ENCODE assay signal across 17 cellular contexts in the genomic region with DNA sequence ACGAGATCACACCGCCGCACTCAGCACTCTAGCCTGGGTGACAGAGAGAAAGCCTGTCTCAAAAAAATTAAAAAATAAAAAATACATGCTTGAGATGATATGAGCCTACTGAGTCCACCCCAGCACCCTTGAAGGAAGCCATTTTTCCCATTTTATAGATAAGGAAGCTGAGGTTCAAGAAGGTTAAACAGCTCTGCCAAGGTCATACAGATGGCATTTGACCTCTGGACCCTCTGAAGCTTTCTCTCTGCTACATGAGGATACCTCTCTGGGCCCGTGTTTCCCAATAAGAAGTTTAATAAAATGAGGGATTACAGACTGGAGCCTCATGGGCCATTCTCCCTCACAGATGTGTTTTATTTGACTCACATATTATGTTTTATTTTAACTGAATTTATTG. TPM values are rescaled to one million over a fixed set of nuclear protein-coding genes. Genes with fewer than 3 reads are reported as not detected.
DNase-seq lines count a peak whose midpoint lies in the region; ATAC-seq, FAIRE-seq and TF ChIP-seq lines count a peak whose summit lies in the region.
"Had no signal": no experiment of that assay in that cellular context is flagged by ENCODE, and none has a peak within 500 bp of the region (broad histone marks: within the 10 kb centered on the region; RNA-seq: fewer than 3 reads in every experiment).

No MANE protein-coding gene starts in this region.

- H3K4me1 ChIP-seq in BLaER1 treated with 17β-estradiol and CSF1 and Interleukin-3, amounts not matched to agents 10 nM and 100 nM = peaks cover 97 to 100% (median 99%) of the 10 kb centered on the region in 10 experiments
- peaks cover 100% of the 10 kb centered on the region for H3K4me1 ChIP-seq in OCI-LY7 (ENCODE audit: insufficient read depth, low read length, poor library complexity, severe bottlenecking)
- H3K4me1 ChIP-seq in skeletal muscle tissue (ENCODE audit: control insufficient read depth in 3 of 3, insufficient read depth in 3 of 3, low read length in 3 of 3) = peaks cover 77 to 81% (median 81%) of the 10 kb centered on the region in 3 donors
- peaks cover 12% of the 10 kb centered on the region for H3K4me1 ChIP-seq in A673 (ENCODE audit: insufficient read depth, low read length, poor library complexity, severe bottlenecking)

- H3K4me3 ChIP-seq in BLaER1 treated with 17β-estradiol and CSF1 and Interleukin-3, amounts not matched to agents 10 nM and 100 nM = no peak overlapping the region
- H3K4me3 ChIP-seq in OCI-LY7 (ENCODE audit: low read depth, low read length, poor library complexity, severe bottlenecking) = no peak overlapping the region
- no peak overlapping the region for H3K4me3 ChIP-seq in skeletal muscle tissue (ENCODE audit: low read length in 3 of 3)
- H3K4me3 ChIP-seq in A673 (ENCODE audit: low read depth, low read length, poor library complexity, severe bottlenecking) = no peak overlapping the region
- H3K4me3 ChIP-seq: MG63, Peyer's patch had no signal

- peaks cover 0 to 13% (median 0%) of the 10 kb centered on the region in 11 experiments; a peak in 4 of 22 replicates for H3K36me3 ChIP-seq in BLaER1 treated with 17β-estradiol and CSF1 and Interleukin-3, amounts not matched to agents 10 nM and 100 nM
- H3K36me3 ChIP-seq in OCI-LY7 (ENCODE audit: insufficient read depth, low read length) = 0 out of 2 replicates have a peak, but pooled peaks cover 2% of the 10 kb centered on the region
- peaks cover 0 to 2% (median 0%) of the 10 kb centered on the region in 3 donors for H3K36me3 ChIP-seq in skeletal muscle tissue (ENCODE audit: control insufficient read depth in 3 of 3, insufficient read depth in 3 of 3, low read length in 3 of 3)
- no peaks in the 10 kb centered on the region for H3K36me3 ChIP-seq in A673 (ENCODE audit: insufficient read depth, low read length, poor library complexity, severe bottlenecking)
- H3K36me3 ChIP-seq: MG63, Peyer's patch had no signal

- CTCF ChIA-PET in OCI-LY7 (lab: Charles Lee; ENCODE audit: unreplicated experiment) = interaction anchor here (1.6 kb wide), 1 partner anchor 10 kb away, joined by 6 read pairs; no protein-coding TSS in a partner anchor
- CTCF ChIA-PET in A673 (lab: Charles Lee) = no interaction called here

- no peak for DNase-seq in OCI-LY7 (ENCODE audit: low spot score)
- DNase-seq in dermis blood vessel endothelial cell = peak; percentile 56
- no peak for DNase-seq in ACHN
- DNase-seq in A673 (ENCODE audit: low spot score) = no peak
- no peak for DNase-seq in H54 (ENCODE audit: insufficient read length, low spot score)
- DNase-seq: DMS 273 treated with DMSO at 0.1 percent for 48 hours, GOT3, MG63, NCI-H1105, NCI-H187, NCI-H748 treated with DMSO at 0.1 percent for 48 hours, SHP77 treated with DMSO at 0.1 percent for 48 hours had no signal

- H3K79me2 ChIP-seq in OCI-LY7 (ENCODE audit: insufficient read depth, low read depth, low read length) = peaks cover 86% of the 10 kb centered on the region

- no peak for FAIRE-seq in H54 (lab: Jason Lieb, UNC)

- peaks cover 44 to 90% (median 74%) of the 10 kb centered on the region in 11 experiments; a peak in 19 of 22 replicates for H4K20me1 ChIP-seq in BLaER1 treated with 17β-estradiol and CSF1 and Interleukin-3, amounts not matched to agents 10 nM and 100 nM
- no peaks in the 10 kb centered on the region for H4K20me1 ChIP-seq in OCI-LY7 (ENCODE audit: insufficient read depth, low read length)

- no peak for ATAC-seq in GM19324 (IDR thresholded peaks at IDR 0.05; ENCODE audit: low FRiP score, unreplicated experiment)

- peak overlapping the region in 10 of 11 experiments; percentile 17 to 97 (median 39); a peak in 17 of 22 replicates for H3K27ac ChIP-seq in BLaER1 treated with 17β-estradiol and CSF1 and Interleukin-3, amounts not matched to agents 10 nM and 100 nM
- H3K27ac ChIP-seq in OCI-LY7 (ENCODE audit: low read depth, low read length, poor library complexity, severe bottlenecking) (peak overlapping the region; percentile 16), skeletal muscle tissue (ENCODE audit: low read depth, low read length) (peak overlapping the region; percentile 11), A673 (ENCODE audit: low read depth, low read length, poor library complexity, severe bottlenecking) (no peak overlapping the region)
- H3K27ac ChIP-seq: KMS-11 had no signal

- no peak for TF ChIP-seq POLR2A in H54 (IDR thresholded peaks at IDR 0.05; ENCODE audit: low read depth, low read length)

- intact Hi-C loops in OCI-LY7 (cut with micrococcal nuclease; ENCODE audit: unreplicated experiment) = no loop called here
- intact Hi-C loops in A673 (cut with micrococcal nuclease; ENCODE audit: unreplicated experiment) = no loop called here

- H3K9me3 ChIP-seq in BLaER1 treated with 17β-estradiol and CSF1 and Interleukin-3, amounts not matched to agents 10 nM and 100 nM (replicated peaks in 1 of 11) = no peaks in the 10 kb centered on the region
- H3K9me3 ChIP-seq in OCI-LY7 (ENCODE audit: low read length) (no peaks in the 10 kb centered on the region), skeletal muscle tissue (ENCODE audit: control insufficient read depth in 3 of 3, low read length in 3 of 3) (no peaks in the 10 kb centered on the region), A673 (ENCODE audit: low read depth, low read length, poor library complexity, severe bottlenecking) (no peaks in the 10 kb centered on the region)
- H3K9me3 ChIP-seq: MG63, Peyer's patch had no signal

- H2AFZ ChIP-seq in OCI-LY7 (ENCODE audit: low read length) = no peak overlapping the region

- POLR2A ChIA-PET in OCI-LY7 (lab: Charles Lee) = interaction anchor here (0.7 to 4.5 kb wide), 6 partner anchors 8 to 84 kb away, joined by 4 to 21 read pairs (median 7); partner anchors contain the start of gene PTGR2
- POLR2A ChIA-PET in A673 (lab: Charles Lee; ENCODE audit: low non-redundant PET) = no interaction called here

- H3K9ac ChIP-seq in BLaER1 treated with 17β-estradiol and CSF1 and Interleukin-3, amounts not matched to agents 10 nM and 100 nM = peak overlapping the region in 1 of 11 experiments; percentile 23; a peak in 1 of 22 replicates
- peak overlapping the region in 1 of 3 donors; percentile 25 for H3K9ac ChIP-seq in skeletal muscle tissue (ENCODE audit: low read depth in 1 of 3, low read length in 3 of 3)
- H3K9ac ChIP-seq: KMS-11 had no signal

- no peak for TF ChIP-seq CTCF in OCI-LY7 (conservative IDR thresholded peaks at IDR 0.05; ENCODE audit: low read length)
- no peak for TF ChIP-seq CTCF in A673 (conservative IDR thresholded peaks at IDR 0.05; ENCODE audit: low read depth, low read length)

- in situ Hi-C loops in ACHN (cut with HindIII; ENCODE audit: low pct_ligation_motif_present, low pct_unique_long_range_greater_than_20kb, low sequenced_read_pairs) = no loop called here

- no TSS peak for BruUV-seq in OCI-LY7 (replicated peaks; lab: Mats Ljungman, UMichigan)
- BruUV-seq in A673 (replicated peaks; lab: Mats Ljungman, UMichigan) = no TSS peak

- H3K27me3 ChIP-seq in BLaER1 treated with 17β-estradiol and CSF1 and Interleukin-3, amounts not matched to agents 10 nM and 100 nM = no peaks in the 10 kb centered on the region
- H3K27me3 ChIP-seq in skeletal muscle tissue (ENCODE audit: control insufficient read depth in 3 of 3, insufficient read depth in 3 of 3, low read length in 3 of 3) = no peaks in the 10 kb centered on the region
- H3K27me3 ChIP-seq in A673 (replicated peaks; ENCODE audit: insufficient read depth, low read depth, low read length, poor library complexity) = no peaks in the 10 kb centered on the region
- H3K27me3 ChIP-seq: MG63, Peyer's patch had no signal

- H3K9me2 ChIP-seq in OCI-LY7 (ENCODE audit: insufficient read depth, low read length) = no peaks in the 10 kb centered on the region

- peak overlapping the region in 9 of 11 experiments; percentile 92 to 100 (median 99); a peak in 15 of 22 replicates for H3K4me2 ChIP-seq in BLaER1 treated with 17β-estradiol and CSF1 and Interleukin-3, amounts not matched to agents 10 nM and 100 nM
- H3K4me2 ChIP-seq in OCI-LY7 (ENCODE audit: low read length) = peak overlapping the region; percentile 12; the same call in 1 of the 2 replicates
- H3K4me2 ChIP-seq: KMS-11 had no signal

RNA-seq across cellular contexts. Expression of gene PNMA1, which starts 53.9 kb away (rescaled TPM):
- total RNA-seq in OCI-LY7 (2014; rRNA removed; shearing (Covaris generic)) = 5.8 and 6.0 TPM in 2 replicates
- total RNA-seq in OCI-LY7 (2022) (14.5 and 14.6 TPM in 2 replicates), dermis blood vessel endothelial cell (15.7 and 38.0 TPM in 2 replicates), skeletal muscle tissue (15.1 TPM), A673 (2021) (48.8 and 51.4 TPM in 2 replicates)
